ENCODE assay signal across 8 cellular contexts in the genomic region with DNA sequence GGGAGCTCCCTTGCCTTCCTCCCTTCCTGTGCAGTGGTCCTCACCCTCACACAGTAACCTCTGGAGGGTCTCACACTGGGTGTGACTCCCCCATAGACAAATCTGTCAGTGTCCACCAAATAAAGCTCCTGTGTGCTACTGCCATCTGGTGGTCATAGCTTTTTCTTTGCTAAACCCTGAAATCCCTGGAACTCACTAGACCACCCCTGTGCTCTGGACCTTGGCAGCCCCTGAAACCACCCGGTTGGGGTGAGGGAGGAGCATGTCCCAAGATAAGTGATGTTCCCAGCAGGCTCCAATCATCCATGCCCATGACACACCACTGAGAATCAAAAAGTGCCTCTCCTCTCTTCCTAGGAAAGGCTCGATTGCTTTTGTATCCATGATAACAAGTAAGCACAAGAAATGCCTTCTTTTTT. TPM values are rescaled to one million over a fixed set of nuclear protein-coding genes. Genes with fewer than 3 reads are reported as not detected.
DNase-seq lines count a peak whose midpoint lies in the region; ATAC-seq, FAIRE-seq and TF ChIP-seq lines count a peak whose summit lies in the region.

No MANE protein-coding gene starts in this region.

- no peaks in the 10 kb centered on the region for H3K79me2 ChIP-seq in OCI-LY7 (ENCODE audit: insufficient read depth, low read depth, low read length)

- no peak for FAIRE-seq in pancreas (lab: Jason Lieb, UNC)

- CTCF ChIA-PET in OCI-LY7 (lab: Charles Lee; ENCODE audit: unreplicated experiment) = interaction anchor here (0.6 to 1.2 kb wide), 4 partner anchors 15 to 128 kb away, joined by 3 to 5 read pairs (median 4); no protein-coding TSS in a partner anchor

- H3K27ac ChIP-seq in OCI-LY7 (ENCODE audit: low read depth, low read length, poor library complexity, severe bottlenecking) (no peak overlapping the region), pancreas (no peak overlapping the region)

- no peaks in the 10 kb centered on the region for H3K9me2 ChIP-seq in OCI-LY7 (ENCODE audit: insufficient read depth, low read length)

- H2AFZ ChIP-seq in OCI-LY7 (ENCODE audit: low read length) = no peak overlapping the region

- DNase-seq in COR-L47 (lab: John Stamatoyannopoulos, UW) = peak; percentile 20
- peak; percentile 36 for DNase-seq in HS-5 (ENCODE audit: low read depth)
- peak; percentile 76 for DNase-seq in OCI-LY7 (ENCODE audit: low spot score)
- peak; percentile 33 for DNase-seq in activated naive CD4-positive, alpha-beta T cell treated with Interleukin-2 at 50 U/mL for 16 hours
- peak; percentile 26 for DNase-seq in globus pallidus (ENCODE audit: low spot score)
- DNase-seq in pancreas = peak in 2 of 6 donors; percentile 17 to 53

- H3K36me3 ChIP-seq in OCI-LY7 (ENCODE audit: insufficient read depth, low read length) (no peaks in the 10 kb centered on the region), pancreas (no peaks in the 10 kb centered on the region)

- H3K9me3 ChIP-seq in OCI-LY7 (ENCODE audit: low read length) (no peaks in the 10 kb centered on the region), pancreas (no peaks in the 10 kb centered on the region)

- H3K4me1 ChIP-seq in OCI-LY7 (ENCODE audit: insufficient read depth, low read length, poor library complexity, severe bottlenecking) = no peaks in the 10 kb centered on the region
- no peaks in the 10 kb centered on the region for H3K4me1 ChIP-seq in pancreas

- H3K4me3 ChIP-seq in OCI-LY7 (ENCODE audit: low read depth, low read length, poor library complexity, severe bottlenecking) = no peak overlapping the region
- no peak overlapping the region for H3K4me3 ChIP-seq in pancreas

- POLR2A ChIA-PET in OCI-LY7 (lab: Charles Lee) = interaction anchor here (0.7 kb wide), 1 partner anchor 88 kb away, joined by 3 read pairs; no protein-coding TSS in a partner anchor

- H3K27me3 ChIP-seq in pancreas = no peaks in the 10 kb centered on the region

- H4K20me1 ChIP-seq in OCI-LY7 (ENCODE audit: insufficient read depth, low read length) = no peaks in the 10 kb centered on the region

- WGBS in pancreas, 2 donors = 44 to 48% methylated on average over 2 of the region's 2 CpGs

- no TSS peak for BruUV-seq in OCI-LY7 (replicated peaks; lab: Mats Ljungman, UMichigan)

- intact Hi-C loops in OCI-LY7 (cut with micrococcal nuclease; ENCODE audit: unreplicated experiment) = no loop called here
- intact Hi-C loops in pancreas (cut with DNase I) = loop anchor here in 2 of 3 donors (10.0 kb wide), 2 partner anchors 48 to 198 kb away; partner anchors contain the start of gene CA11 (in 1 of the 2)

- no peak overlapping the region for H3K4me2 ChIP-seq in OCI-LY7 (ENCODE audit: low read length)

- peak; percentile 98 for TF ChIP-seq CTCF in OCI-LY7 (conservative IDR thresholded peaks at IDR 0.05; ENCODE audit: low read length)
- peak; percentile 43 to 76 (median 69) for TF ChIP-seq CTCF in pancreas (IDR thresholded peaks at IDR 0.05)

- ATAC-seq in pancreas (peak; percentile 59 to 81 (median 74)), HG03442 (IDR thresholded peaks at IDR 0.05; ENCODE audit: unreplicated experiment) (no peak), GM18868 (IDR thresholded peaks at IDR 0.05; ENCODE audit: unreplicated experiment) (no peak)

RNA-seq across cellular contexts. Expression of gene HSD17B14, which starts 6.5 kb away (rescaled TPM):
- total RNA-seq in OCI-LY7 (2014; rRNA removed; shearing (Covaris generic)) = 4.5 and 4.9 TPM in 2 replicates
- total RNA-seq in OCI-LY7 (2022) (1.8 and 3.2 TPM in 2 replicates), pancreas (1 to 10 TPM in 4 of 6 donors, under 1 TPM in 2; 0.69 to 4.0 (median 1.7) TPM)
- 10 to 100 TPM in 1 of 2 donors, 1 to 10 TPM in 1; 8.5 to 25.4 TPM for polyA plus RNA-seq in pancreas

RNA-seq across cellular contexts. Expression of gene PLEKHA4, which starts 25.7 kb away (rescaled TPM):
- 4.7 and 8.4 TPM in 2 replicates for total RNA-seq in OCI-LY7 (2014; rRNA removed; shearing (Covaris generic))
- 8.1 and 8.8 TPM in 2 replicates for total RNA-seq in OCI-LY7 (2022)
- total RNA-seq in pancreas = 10 to 100 TPM in 2 of 6 donors, 1 to 10 TPM in 4; 5.9 to 19.7 (median 8.7) TPM
- 10 to 100 TPM; 18.2 to 28.3 TPM for polyA plus RNA-seq in pancreas

RNA-seq across cellular contexts. Expression of gene PPP1R15A, which starts 29.5 kb away (rescaled TPM):
- 31.5 and 31.7 TPM in 2 replicates for total RNA-seq in OCI-LY7 (2014; rRNA removed; shearing (Covaris generic))
- 23.4 and 23.8 TPM in 2 replicates for total RNA-seq in OCI-LY7 (2022)
- 10 to 100 TPM in 5 of 6 donors, 1 to 10 TPM in 1; 8.1 to 20.6 (median 12.4) TPM for total RNA-seq in pancreas
- 10 to 100 TPM; 28.2 to 53.2 TPM for polyA plus RNA-seq in pancreas

RNA-seq across cellular contexts. Expression of gene BCAT2, which starts 31.9 kb away (rescaled TPM):
- total RNA-seq in OCI-LY7 (2014; rRNA removed; shearing (Covaris generic)) = 44.5 and 47.2 TPM in 2 replicates
- total RNA-seq in OCI-LY7 (2022) (35.9 and 53.0 TPM in 2 replicates), pancreas (10 to 100 TPM; 26.6 to 53.8 (median 36.3) TPM)
- 10 to 100 TPM; 59.7 to 91.8 TPM for polyA plus RNA-seq in pancreas

RNA-seq across cellular contexts. Expression of gene TULP2, which starts 55.8 kb away (rescaled TPM):
- total RNA-seq in OCI-LY7 (2014; rRNA removed; shearing (Covaris generic)) = 0.47 TPM in 1 of 2 replicates, not detected in the other
- total RNA-seq in OCI-LY7 (2022) = 1.6 and 2.9 TPM in 2 replicates
- total RNA-seq in pancreas = under 1 TPM in 1 of 6 donors, not detected in 5; 0.35 TPM
- not detected for polyA plus RNA-seq in pancreas

Comparison
In these comparisons a context has a peak if more than half of its experiments do, and no peak if none do; other contexts are left out.
1. ATAC-seq: peak in pancreas (4 of 4); none in HG03442 (single experiment) and GM18868 (single experiment).